Comparison of ENCODE assay signal across 25 cellular contexts in genomic region chr11:12393691-12394090, GRCh38. TPM values are rescaled to one million over a fixed set of nuclear protein-coding genes. Genes with fewer than 3 reads are reported as not detected.
"Had no signal": no experiment of that assay in that cellular context is flagged by ENCODE, and none has a peak within 500 bp of the region (broad histone marks: within the 10 kb centered on the region; RNA-seq: fewer than 3 reads in every experiment).

No MANE protein-coding gene starts in this region.

- H3K36me3 ChIP-seq: adrenal gland, breast epithelium, left ventricle myocardium inferior, ovary, prostate gland, right atrium auricular region, suprapubic skin had no signal

- H3K27ac ChIP-seq: adrenal gland, breast epithelium, hepatocyte, left ventricle myocardium inferior, ovary, right atrium auricular region, SJSA1, suprapubic skin had no signal

- H3K9me3 ChIP-seq: adrenal gland, breast epithelium, left ventricle myocardium inferior, ovary, prostate gland, right atrium auricular region, suprapubic skin had no signal

- H3K4me3 ChIP-seq: adrenal gland, breast epithelium, hepatocyte, left ventricle myocardium inferior, ovary, prostate gland, right atrium auricular region, SJSA1, suprapubic skin had no signal

- H3K4me3 Mint-ChIP-seq: activated naive CD8-positive, alpha-beta T cell; activated T-cell treated with anti-CD3 and anti-CD28 coated beads, Interleukin-2, amount 50 U/mL, for 24 hours; central memory CD8-positive, alpha-beta T cell; immature natural killer cell; naive B cell; stimulated activated naive CD8-positive, alpha-beta T cell treated with anti-CD3 and anti-CD28 coated beads, Interleukin-15, Interleukin-2, amounts not matched to agents 100 ng/mL and 50 ng/mL, for 24 hours; type B pancreatic cell; WTC11 had no signal

- H3K4me2 ChIP-seq: hepatocyte had no signal

- ATAC-seq: WTC11 had no signal

- H3K27ac Mint-ChIP-seq: activated naive CD8-positive, alpha-beta T cell; activated T-cell treated with anti-CD3 and anti-CD28 coated beads, Interleukin-2, amount 50 U/mL, for 24 hours; activated T-helper 2 cell treated with anti-CD3 and anti-CD28 coated beads, Interferon-gamma antibody, Interleukin-2, Interleukin-4, amounts not matched to agents 10 μg/mL and 5 μg/mL and 100 μg/mL, durations not matched to agents 14 hours and 24 hours and 36 hours; immature natural killer cell; naive B cell; stimulated activated naive CD8-positive, alpha-beta T cell treated with anti-CD3 and anti-CD28 coated beads, Interleukin-15, Interleukin-2, amounts not matched to agents 100 ng/mL and 50 ng/mL, for 24 hours; type B pancreatic cell; WTC11 had no signal

- H3K4me1 Mint-ChIP-seq: central memory CD8-positive, alpha-beta T cell; immature natural killer cell; naive B cell; WTC11 had no signal

- H2AFZ ChIP-seq: hepatocyte had no signal

- H3K36me3 Mint-ChIP-seq: immature natural killer cell, naive B cell had no signal

- H3K27me3 Mint-ChIP-seq: activated naive CD8-positive, alpha-beta T cell; activated T-cell treated with anti-CD3 and anti-CD28 coated beads, Interleukin-2, amount 50 U/mL, for 24 hours; stimulated activated naive CD8-positive, alpha-beta T cell treated with anti-CD3 and anti-CD28 coated beads, Interleukin-15, Interleukin-2, amounts not matched to agents 100 ng/mL and 50 ng/mL, for 24 hours; type B pancreatic cell had no signal

- H3K9me3 Mint-ChIP-seq: activated T-cell treated with anti-CD3 and anti-CD28 coated beads, Interleukin-2, amount 50 U/mL, for 24 hours; activated T-helper 2 cell treated with anti-CD3 and anti-CD28 coated beads, Interferon-gamma antibody, Interleukin-2, Interleukin-4, amounts not matched to agents 10 μg/mL and 5 μg/mL and 100 μg/mL, durations not matched to agents 14 hours and 24 hours and 36 hours; central memory CD8-positive, alpha-beta T cell had no signal

- DNase-seq: activated CD8-positive, alpha-beta memory T cell treated with anti-CD3 and anti-CD28 coated beads for 24 hours; activated CD8-positive, alpha-beta memory T cell treated with anti-CD3 and anti-CD28 coated beads, Interleukin-2, amount 50 U/mL, for 4 hours; activated naive CD4-positive, alpha-beta T cell; activated T-cell treated with anti-CD3 and anti-CD28 coated beads, Interleukin-2, amount 50 U/mL, for 24 hours; adrenal gland; effector memory CD4-positive, alpha-beta T cell; glutamatergic neuron; immature natural killer cell; left ventricle myocardium inferior; naive B cell; ovary; stimulated activated CD4-positive, alpha-beta T cell treated with anti-CD3 and anti-CD28 coated beads, Interleukin-1b, Interleukin-23, amount 100 ng/mL, for 48 hours; T-helper 9 cell had no signal

- H3K27me3 ChIP-seq: adrenal gland, breast epithelium, hepatocyte, ovary, right atrium auricular region, SJSA1, suprapubic skin had no signal

RNA-seq across cellular contexts. Expression of gene PARVA, which starts 16.3 kb away (rescaled TPM):
- total RNA-seq: activated T-helper 2 cell treated with anti-CD3 and anti-CD28 coated beads, Interferon-gamma antibody, Interleukin-2, Interleukin-4, amounts not matched to agents 10 μg/mL and 5 μg/mL and 100 μg/mL, durations not matched to agents 14 hours and 24 hours and 36 hours had no signal
- polyA plus RNA-seq: immature natural killer cell had no signal
